Comparison of ENCODE assay signal across 8 cellular contexts in the genomic region with DNA sequence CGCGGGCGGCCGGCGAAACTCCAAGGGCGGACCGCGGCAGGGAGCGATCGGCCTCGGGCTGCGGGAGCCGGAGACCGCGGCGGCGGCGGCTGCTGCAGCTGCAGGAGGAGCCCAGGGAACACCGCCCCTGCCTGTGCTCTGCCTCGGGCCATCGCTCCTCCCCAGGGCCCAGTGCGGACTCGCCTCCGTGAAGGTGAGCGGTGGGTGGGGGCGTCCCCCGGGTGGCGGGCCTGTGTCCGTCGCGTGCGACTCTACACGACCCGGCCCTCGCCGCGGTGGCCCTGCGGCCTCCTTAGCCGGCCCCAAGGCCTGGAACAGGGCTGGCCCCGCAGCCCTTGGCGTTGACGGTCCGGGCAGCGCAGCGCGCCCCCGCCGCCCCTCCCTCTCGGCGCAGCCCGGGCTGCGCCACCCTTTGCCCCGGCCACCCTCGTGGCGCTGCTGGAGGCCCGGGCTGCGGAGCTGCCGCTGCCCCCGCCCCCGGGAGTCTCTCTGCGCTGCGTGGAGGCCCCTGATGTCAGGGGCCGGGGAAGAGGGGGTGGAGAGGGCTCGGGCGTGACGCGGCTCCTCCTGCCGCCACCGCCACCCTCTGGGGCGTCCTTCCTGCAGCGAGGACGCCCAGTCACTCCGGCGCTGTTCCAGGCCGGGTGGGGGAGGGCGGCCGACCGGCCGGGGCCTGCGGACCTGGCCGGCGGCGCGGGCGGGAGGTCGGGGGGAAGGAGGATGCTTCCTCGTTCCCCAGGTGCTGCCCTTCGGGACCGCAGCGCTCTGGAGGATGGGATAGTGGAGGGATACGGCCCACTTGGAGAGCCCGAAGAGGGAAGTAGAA. TPM values are rescaled to one million over a fixed set of nuclear protein-coding genes. Genes with fewer than 3 reads are reported as not detected.
DNase-seq lines count a peak whose midpoint lies in the region; ATAC-seq and TF ChIP-seq lines count a peak whose summit lies in the region.

No MANE protein-coding gene starts in this region.

- peak; percentile 46 for ATAC-seq in GM21825 (IDR thresholded peaks at IDR 0.05; ENCODE audit: unreplicated experiment)

- peak; percentile 77 for DNase-seq in GM06990 (ENCODE audit: extremely low read depth, insufficient read length)
- DNase-seq in LoVo (ENCODE audit: low spot score) = peak; percentile 45
- peak; percentile 45 for DNase-seq in activated CD4-positive, alpha-beta T cell treated with anti-CD3 and anti-CD28 coated beads for 1 hour
- DNase-seq in stimulated activated CD4-positive, alpha-beta T cell treated with anti-CD3 and anti-CD28 coated beads, Interleukin-4, amount 100 ng/mL, for 4 hours = peak; percentile 62 to 78
- no peak for DNase-seq in DMS153 treated with DMSO at 0.1 percent for 48 hours (lab: John Stamatoyannopoulos, UW; ENCODE audit: unreplicated experiment)

- TF ChIP-seq RAD21 in liver (IDR thresholded peaks at IDR 0.05) = peak in 1 of 2 donors; percentile 3

- H3K36me3 ChIP-seq in GM06990 (ENCODE audit: control insufficient read depth, insufficient read depth, low read length) (peaks cover 16% of the 10 kb centered on the region), liver (ENCODE audit: control insufficient read depth in 4 of 4, insufficient read depth in 3 of 4, low read depth in 1 of 4, low read length in 3 of 4) (peaks cover 2 to 18% (median 9%) of the 10 kb centered on the region in 4 donors)

- H3K9me3 ChIP-seq in liver (ENCODE audit: control insufficient read depth in 4 of 4, low read length in 3 of 4) = no peaks in the 10 kb centered on the region

- H3K4me1 ChIP-seq in liver (ENCODE audit: control insufficient read depth in 4 of 4, insufficient read depth in 4 of 4, low read length in 3 of 4) = peaks cover 4 to 37% (median 25%) of the 10 kb centered on the region in 4 donors

- H3K4me3 ChIP-seq in GM06990 (replicated peaks; ENCODE audit: low read depth, low read length) (peak overlapping the region; percentile 90), liver (ENCODE audit: low read depth in 1 of 3, low read length in 3 of 3) (peak overlapping the region; percentile 79 to 97 (median 83))

- H3K9ac ChIP-seq in liver (ENCODE audit: low read depth in 1 of 2, low read length in 2 of 2) = peak overlapping the region; percentile 78 to 81

- under 1% methylated on average over 92 of the region's 92 CpGs for WGBS in liver

- H3K27me3 ChIP-seq in GM06990 (replicated peaks; ENCODE audit: control insufficient read depth, insufficient read depth, low read length) (no peaks in the 10 kb centered on the region), liver (ENCODE audit: control insufficient read depth in 4 of 4, insufficient read depth in 4 of 4, low read length in 3 of 4) (no peaks in the 10 kb centered on the region)

- H3K27ac ChIP-seq in cingulate gyrus (ENCODE audit: low read depth, low read length) (peak overlapping the region; percentile 90), liver (ENCODE audit: low read depth in 1 of 2, low read length in 2 of 2) (peak overlapping the region; percentile 94 to 95)

- TF ChIP-seq CTCF in GM06990 (IDR thresholded peaks at IDR 0.05; ENCODE audit: insufficient read depth, low read length, poor library complexity, severe bottlenecking) (no peak), liver (IDR thresholded peaks at IDR 0.05; ENCODE audit: low read depth, low read length, missing input control) (no peak)

TF ChIP-seq in liver, 16 proteins besides CTCF, POLR2A, EP300 and RAD21:
- TF ChIP-seq SP1 (IDR thresholded peaks at IDR 0.05) (no peak), TAF1 (conservative IDR thresholded peaks at IDR 0.05) (no peak), FOXA1 (IDR thresholded peaks at IDR 0.05) (no peak), HNF4G (IDR thresholded peaks at IDR 0.05) (no peak), HNF4A (conservative IDR thresholded peaks at IDR 0.05) (no peak), RXRA (IDR thresholded peaks at IDR 0.05) (no peak), JUND (IDR thresholded peaks at IDR 0.05) (no peak), YY1 (IDR thresholded peaks at IDR 0.05) (no peak), NR2F2 (IDR thresholded peaks at IDR 0.05) (no peak), FOXA2 (IDR thresholded peaks at IDR 0.05) (no peak), GABPA (IDR thresholded peaks at IDR 0.05 in 1 of 2, conservative IDR thresholded peaks at IDR 0.05 in 1 of 2) (no peak), EGR1 (IDR thresholded peaks at IDR 0.05; ENCODE audit: low read depth in 2 of 2) (no peak)
- TF ChIP-seq, protein P1, sequence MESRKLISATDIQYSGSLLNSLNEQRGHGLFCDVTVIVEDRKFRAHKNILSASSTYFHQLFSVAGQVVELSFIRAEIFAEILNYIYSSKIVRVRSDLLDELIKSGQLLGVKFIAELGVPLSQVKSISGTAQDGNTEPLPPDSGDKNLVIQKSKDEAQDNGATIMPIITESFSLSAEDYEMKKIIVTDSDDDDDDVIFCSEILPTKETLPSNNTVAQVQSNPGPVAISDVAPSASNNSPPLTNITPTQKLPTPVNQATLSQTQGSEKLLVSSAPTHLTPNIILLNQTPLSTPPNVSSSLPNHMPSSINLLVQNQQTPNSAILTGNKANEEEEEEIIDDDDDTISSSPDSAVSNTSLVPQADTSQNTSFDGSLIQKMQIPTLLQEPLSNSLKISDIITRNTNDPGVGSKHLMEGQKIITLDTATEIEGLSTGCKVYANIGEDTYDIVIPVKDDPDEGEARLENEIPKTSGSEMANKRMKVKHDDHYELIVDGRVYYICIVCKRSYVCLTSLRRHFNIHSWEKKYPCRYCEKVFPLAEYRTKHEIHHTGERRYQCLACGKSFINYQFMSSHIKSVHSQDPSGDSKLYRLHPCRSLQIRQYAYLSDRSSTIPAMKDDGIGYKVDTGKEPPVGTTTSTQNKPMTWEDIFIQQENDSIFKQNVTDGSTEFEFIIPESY (IDR thresholded peaks at IDR 0.05) = no peak
- TF ChIP-seq, protein P2, sequence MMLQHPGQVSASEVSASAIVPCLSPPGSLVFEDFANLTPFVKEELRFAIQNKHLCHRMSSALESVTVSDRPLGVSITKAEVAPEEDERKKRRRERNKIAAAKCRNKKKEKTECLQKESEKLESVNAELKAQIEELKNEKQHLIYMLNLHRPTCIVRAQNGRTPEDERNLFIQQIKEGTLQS (IDR thresholded peaks at IDR 0.05) = no peak
- TF ChIP-seq, protein P3, sequence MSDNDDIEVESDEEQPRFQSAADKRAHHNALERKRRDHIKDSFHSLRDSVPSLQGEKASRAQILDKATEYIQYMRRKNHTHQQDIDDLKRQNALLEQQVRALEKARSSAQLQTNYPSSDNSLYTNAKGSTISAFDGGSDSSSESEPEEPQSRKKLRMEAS (IDR thresholded peaks at IDR 0.05) = no peak
- TF ChIP-seq, protein P4, sequence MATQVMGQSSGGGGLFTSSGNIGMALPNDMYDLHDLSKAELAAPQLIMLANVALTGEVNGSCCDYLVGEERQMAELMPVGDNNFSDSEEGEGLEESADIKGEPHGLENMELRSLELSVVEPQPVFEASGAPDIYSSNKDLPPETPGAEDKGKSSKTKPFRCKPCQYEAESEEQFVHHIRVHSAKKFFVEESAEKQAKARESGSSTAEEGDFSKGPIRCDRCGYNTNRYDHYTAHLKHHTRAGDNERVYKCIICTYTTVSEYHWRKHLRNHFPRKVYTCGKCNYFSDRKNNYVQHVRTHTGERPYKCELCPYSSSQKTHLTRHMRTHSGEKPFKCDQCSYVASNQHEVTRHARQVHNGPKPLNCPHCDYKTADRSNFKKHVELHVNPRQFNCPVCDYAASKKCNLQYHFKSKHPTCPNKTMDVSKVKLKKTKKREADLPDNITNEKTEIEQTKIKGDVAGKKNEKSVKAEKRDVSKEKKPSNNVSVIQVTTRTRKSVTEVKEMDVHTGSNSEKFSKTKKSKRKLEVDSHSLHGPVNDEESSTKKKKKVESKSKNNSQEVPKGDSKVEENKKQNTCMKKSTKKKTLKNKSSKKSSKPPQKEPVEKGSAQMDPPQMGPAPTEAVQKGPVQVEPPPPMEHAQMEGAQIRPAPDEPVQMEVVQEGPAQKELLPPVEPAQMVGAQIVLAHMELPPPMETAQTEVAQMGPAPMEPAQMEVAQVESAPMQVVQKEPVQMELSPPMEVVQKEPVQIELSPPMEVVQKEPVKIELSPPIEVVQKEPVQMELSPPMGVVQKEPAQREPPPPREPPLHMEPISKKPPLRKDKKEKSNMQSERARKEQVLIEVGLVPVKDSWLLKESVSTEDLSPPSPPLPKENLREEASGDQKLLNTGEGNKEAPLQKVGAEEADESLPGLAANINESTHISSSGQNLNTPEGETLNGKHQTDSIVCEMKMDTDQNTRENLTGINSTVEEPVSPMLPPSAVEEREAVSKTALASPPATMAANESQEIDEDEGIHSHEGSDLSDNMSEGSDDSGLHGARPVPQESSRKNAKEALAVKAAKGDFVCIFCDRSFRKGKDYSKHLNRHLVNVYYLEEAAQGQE (IDR thresholded peaks at IDR 0.05) = no peak

RNA-seq across cellular contexts. Expression of a gene that starts 0.5 kb away (rescaled TPM):
- total RNA-seq in liver = 10 to 100 TPM; 11.3 to 16.9 TPM
- polyA plus RNA-seq in liver = 10 to 100 TPM in 1 of 2 donors, 1 to 10 TPM in 1; 3.2 to 22.1 TPM
